Comparison of ENCODE assay signal across 3 cellular contexts in genomic region chr3:155861476-155862183, GRCh38.
TF ChIP-seq lines count a peak whose summit lies in the region.

No MANE protein-coding gene starts in this region.

TF ChIP-seq in GM23338, 12 proteins besides CTCF, POLR2A, EP300 and RAD21 (continues in another document):
- TF ChIP-seq EZH2phosphoT487 (IDR thresholded peaks at IDR 0.05; ENCODE audit: unreplicated experiment) (no peak), STAT1 (IDR thresholded peaks at IDR 0.05; ENCODE audit: unreplicated experiment) (no peak), POLR2AphosphoS5 (IDR thresholded peaks at IDR 0.05; ENCODE audit: low read depth) (no peak), EZH2 (IDR thresholded peaks at IDR 0.05; ENCODE audit: low read depth, unreplicated experiment) (no peak), NANOG (IDR thresholded peaks at IDR 0.05; ENCODE audit: borderline replicate concordance) (no peak), JUNB (IDR thresholded peaks at IDR 0.05; ENCODE audit: unreplicated experiment) (no peak), ZNF462 (CRISPR knock-in tag; IDR thresholded peaks at IDR 0.05) (no peak)

TF ChIP-seq in SK-N-SH treated with all-trans-retinoic acid at 6 μM for 48 hours, 23 proteins besides CTCF, POLR2A, EP300 and RAD21:
- TF ChIP-seq ZNF8 (CRISPR knock-in tag; IDR thresholded peaks at IDR 0.05) (peak; percentile 91), OSR1 (CRISPR knock-in tag; IDR thresholded peaks at IDR 0.05) (no peak)

TF ChIP-seq in GM12878, 131 proteins besides CTCF, POLR2A, EP300 and RAD21:
- TF ChIP-seq ZNF24 (IDR thresholded peaks at IDR 0.05) (no peak), SMARCA5 (IDR thresholded peaks at IDR 0.05) (no peak), TCF7 (IDR thresholded peaks at IDR 0.05; ENCODE audit: borderline replicate concordance) (no peak), SMAD5 (IDR thresholded peaks at IDR 0.05; ENCODE audit: low read depth) (no peak), ZNF622 (IDR thresholded peaks at IDR 0.05) (no peak), FOXK2 (IDR thresholded peaks at IDR 0.05) (no peak), HDGF (IDR thresholded peaks at IDR 0.05) (no peak), CHD1 (IDR thresholded peaks at IDR 0.05; ENCODE audit: low read depth, low read length) (no peak), STAT3 (IDR thresholded peaks at IDR 0.05; ENCODE audit: low read depth, low read length) (no peak), E2F4 (IDR thresholded peaks at IDR 0.05; ENCODE audit: low read depth, low read length) (no peak), HDAC6 (IDR thresholded peaks at IDR 0.05; ENCODE audit: unreplicated experiment) (no peak), SREBF1 (IDR thresholded peaks at IDR 0.05; ENCODE audit: low read length) (no peak), FOS (IDR thresholded peaks at IDR 0.05; ENCODE audit: borderline replicate concordance, extremely low read depth, insufficient read length) (no peak), CEBPZ (IDR thresholded peaks at IDR 0.05; ENCODE audit: low read depth, low read length) (no peak), PAX8 (IDR thresholded peaks at IDR 0.05) (no peak)
